Comparison of ENCODE assay signal across 20 cellular contexts in the genomic region with DNA sequence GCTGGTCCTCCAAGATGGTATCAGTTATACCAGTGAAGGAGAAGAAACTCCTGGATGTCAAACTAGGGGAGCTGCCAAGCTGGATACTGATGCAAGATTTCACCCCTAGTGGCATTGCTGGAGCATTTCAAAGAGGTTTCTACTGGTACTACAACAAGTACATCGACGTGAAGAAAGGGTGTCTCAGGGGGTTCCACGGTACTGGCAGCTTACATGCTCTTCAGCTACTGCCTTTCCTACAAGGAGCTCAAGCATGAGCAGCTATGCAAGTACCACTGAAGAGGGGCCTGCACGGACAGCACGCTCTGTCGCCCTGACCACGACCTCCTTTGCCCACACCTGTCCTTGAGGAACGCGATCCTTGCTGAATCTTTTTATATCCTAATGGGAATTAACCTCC. TPM values are rescaled to one million over a fixed set of nuclear protein-coding genes. Genes with fewer than 3 reads are reported as not detected.
"Had no signal": no experiment of that assay in that cellular context is flagged by ENCODE, and none has a peak within 500 bp of the region (broad histone marks: within the 10 kb centered on the region; RNA-seq: fewer than 3 reads in every experiment).

No MANE protein-coding gene starts in this region.

- H3K27ac ChIP-seq: ovary, suprapubic skin had no signal

- H3K9me3 ChIP-seq: ovary, suprapubic skin had no signal

- H3K4me1 Mint-ChIP-seq: activated naive CD4-positive, alpha-beta T cell treated with anti-CD3 and anti-CD28 coated beads, Interleukin-2, amount 10 ng/mL, durations not matched to agents 7 days and 5 days; activated T-helper 17 cell treated with anti-CD3 and anti-CD28 coated beads, Interleukin-2, amount 50 U/mL, for 72 hours had no signal

- H3K27me3 ChIP-seq: ovary, suprapubic skin had no signal

- H3K4me3 Mint-ChIP-seq: activated CD4-positive, alpha-beta T cell treated with anti-CD3 and anti-CD28 coated beads, Interleukin-2, amount 10 ng/mL, durations not matched to agents 7 days and 5 days; activated naive CD4-positive, alpha-beta T cell treated with anti-CD3 and anti-CD28 coated beads, Interleukin-2, amount 10 ng/mL, durations not matched to agents 7 days and 5 days; activated T-helper 17 cell treated with anti-CD3 and anti-CD28 coated beads, Interleukin-2, amount 50 U/mL, for 72 hours; central memory CD8-positive, alpha-beta T cell; memory B cell; nephron; T-helper 17 cell had no signal

- H3K36me3 Mint-ChIP-seq: activated naive CD4-positive, alpha-beta T cell treated with anti-CD3 and anti-CD28 coated beads, Interleukin-2, amount 10 ng/mL, durations not matched to agents 7 days and 5 days; memory B cell had no signal

- H3K27me3 Mint-ChIP-seq: activated CD4-positive, alpha-beta T cell treated with anti-CD3 and anti-CD28 coated beads, Interleukin-2, amount 10 ng/mL, durations not matched to agents 7 days and 5 days; activated naive CD4-positive, alpha-beta T cell treated with anti-CD3 and anti-CD28 coated beads, Interleukin-2, amount 10 ng/mL, durations not matched to agents 7 days and 5 days had no signal

- H3K36me3 ChIP-seq: ovary, suprapubic skin had no signal

- H3K9me3 Mint-ChIP-seq: activated CD4-positive, alpha-beta T cell treated with anti-CD3 and anti-CD28 coated beads, Interleukin-2, amount 10 ng/mL, durations not matched to agents 7 days and 5 days; activated naive CD4-positive, alpha-beta T cell treated with anti-CD3 and anti-CD28 coated beads, Interleukin-2, amount 10 ng/mL, durations not matched to agents 7 days and 5 days; activated T-helper 17 cell treated with anti-CD3 and anti-CD28 coated beads, Interleukin-2, amount 50 U/mL, for 72 hours; central memory CD8-positive, alpha-beta T cell; memory B cell; nephron had no signal

- H3K27ac Mint-ChIP-seq: activated CD4-positive, alpha-beta T cell treated with anti-CD3 and anti-CD28 coated beads, Interleukin-2, amount 10 ng/mL, durations not matched to agents 7 days and 5 days; activated naive CD4-positive, alpha-beta T cell treated with anti-CD3 and anti-CD28 coated beads, Interleukin-2, amount 10 ng/mL, durations not matched to agents 7 days and 5 days; activated T-helper 17 cell treated with anti-CD3 and anti-CD28 coated beads, Interleukin-2, amount 50 U/mL, for 72 hours; memory B cell; nephron; T-helper 17 cell had no signal

- ATAC-seq: activated T-helper 17 cell treated with anti-CD3 and anti-CD28 coated beads, Interleukin-2, amount 50 U/mL, for 72 hours; left lobe of liver; stimulated activated naive CD8-positive, alpha-beta T cell treated with anti-CD3 and anti-CD28 coated beads, Interleukin-15, Interleukin-2, amounts not matched to agents 100 U/mL and 50 U/mL, for 24 hours; T-helper 17 cell had no signal

- H3K4me1 ChIP-seq: suprapubic skin had no signal

- H3K4me3 ChIP-seq: ovary, suprapubic skin had no signal

- DNase-seq: activated CD4-positive, alpha-beta T cell treated with anti-CD3 and anti-CD28 coated beads, Interleukin-2, amount 10 ng/mL, durations not matched to agents 7 days and 5 days; activated CD4-positive, CD25-positive, alpha-beta regulatory T cell; activated naive CD4-positive, alpha-beta T cell treated with anti-CD3 and anti-CD28 coated beads, Interleukin-2, amount 10 ng/mL, durations not matched to agents 7 days and 5 days; activated T-cell treated with anti-CD3 and anti-CD28 coated beads for 4 hours; cortex of kidney; effector CD8-positive, alpha-beta T cell; ovary; stimulated activated CD4-positive, alpha-beta T cell treated with anti-CD3 and anti-CD28 coated beads, Interleukin-2, amount 100 ng/mL, for 48 hours; stimulated activated naive CD8-positive, alpha-beta T cell treated with anti-CD3 and anti-CD28 coated beads, Interleukin-15, Interleukin-2, amounts not matched to agents 100 U/mL and 50 U/mL, for 24 hours; T-helper 17 cell had no signal

RNA-seq across cellular contexts. Expression of a gene that starts 19.5 kb away (rescaled TPM):
- total RNA-seq: activated CD4-positive, alpha-beta T cell treated with anti-CD3 and anti-CD28 coated beads, Interleukin-2, amount 10 ng/mL, durations not matched to agents 7 days and 5 days; activated CD8-positive, alpha-beta memory T cell treated with anti-CD3 and anti-CD28 coated beads for 36 hours; epithelial cell of proximal tubule; left lobe of liver had no signal
- polyA plus RNA-seq: adipose tissue had no signal

RNA-seq across cellular contexts. Expression of a gene that starts 25.7 kb away (rescaled TPM):
- total RNA-seq: activated CD4-positive, alpha-beta T cell treated with anti-CD3 and anti-CD28 coated beads, Interleukin-2, amount 10 ng/mL, durations not matched to agents 7 days and 5 days; activated CD8-positive, alpha-beta memory T cell treated with anti-CD3 and anti-CD28 coated beads for 36 hours; activated T-helper 17 cell treated with anti-CD3 and anti-CD28 coated beads, Interleukin-2, amount 50 U/mL, for 72 hours; epithelial cell of proximal tubule; left lobe of liver; ovary; suprapubic skin; T-helper 17 cell; ureter had no signal
- polyA plus RNA-seq: adipose tissue, ovary had no signal
